ENCODE assay signal across 8 cellular contexts in genomic region chr14:71932229-71932951, GRCh38. TPM values are rescaled to one million over a fixed set of nuclear protein-coding genes. Genes with fewer than 3 reads are reported as not detected.
DNase-seq lines count a peak whose midpoint lies in the region; ATAC-seq and TF ChIP-seq lines count a peak whose summit lies in the region.

TSS of gene RGS6 (plus strand) at chr14:71932429.

- DNase-seq in EH (ENCODE audit: low read depth), result peak; percentile 3
- DNase-seq in WTC11 (ENCODE audit: low spot score), result peak; percentile 82
- no peak for DNase-seq in omental fat pad (ENCODE audit: low spot score)
- DNase-seq in ureter (ENCODE audit: low spot score), result no peak
- DNase-seq in SW 1271 (lab: John Stamatoyannopoulos, UW), result no peak

- no peaks in the 10 kb centered on the region; the same call in 1 of the 2 replicates for H3K36me3 Mint-ChIP-seq in WTC11

- peaks cover 12% of the 10 kb centered on the region for H3K9me3 Mint-ChIP-seq in WTC11

- H3K27me3 ChIP-seq in gastroesophageal sphincter, result peaks cover 61% of the 10 kb centered on the region

- POLR2A ChIA-PET in WTC11 (lab: Charles Lee), result interaction anchor here (0.6 kb wide), 1 partner anchor 1127 kb away, joined by 4 read pairs; no protein-coding TSS in a partner anchor

- no peak within 1 kb of the TSS for H3K27ac Mint-ChIP-seq in WTC11

- no peak for TF ChIP-seq POLR2A in gastroesophageal sphincter (IDR thresholded peaks at IDR 0.05)

- WGBS in gastroesophageal sphincter (ENCODE audit: low coverage in 1 of 2), 2 donors, result 0% methylated on average over 7 of the region's 92 CpGs; no CpG with 5 or more reads in 1 of the 2 donors

- TF ChIP-seq EP300 in gastroesophageal sphincter (IDR thresholded peaks at IDR 0.05), result no peak

- CTCF ChIA-PET in WTC11 (lab: Charles Lee), result interaction anchor here (0.8 to 2.4 kb wide), 17 partner anchors 14 to 502 kb away, joined by 3 to 12 read pairs (median 4); no protein-coding TSS in a partner anchor

- H3K27ac ChIP-seq in gastroesophageal sphincter, result peak within 1 kb of the TSS in 1 of 4 donors; percentile 47

- TF ChIP-seq CTCF in WTC11 (IDR thresholded peaks at IDR 0.05) (no peak), gastroesophageal sphincter (IDR thresholded peaks at IDR 0.05) (peak in 2 of 4 experiments; percentile 6 to 30), omental fat pad (IDR thresholded peaks at IDR 0.05) (no peak)

- peaks cover 0 to 21% (median 4%) of the 10 kb centered on the region in 3 donors for H3K4me1 ChIP-seq in gastroesophageal sphincter

- peaks cover 55% of the 10 kb centered on the region for H3K27me3 Mint-ChIP-seq in WTC11 (ENCODE audit: low read depth)

- H3K4me3 ChIP-seq in gastroesophageal sphincter, result peak within 1 kb of the TSS; percentile 1 to 53

- peaks cover 17% of the 10 kb centered on the region for H3K4me1 Mint-ChIP-seq in WTC11

- no peaks in the 10 kb centered on the region for H3K36me3 ChIP-seq in gastroesophageal sphincter

- ATAC-seq in HG03103 (IDR thresholded peaks at IDR 0.05; ENCODE audit: low read depth, unreplicated experiment), result peak; percentile 60
- peak; percentile 93 for ATAC-seq in WTC11
- no peak for ATAC-seq in gastroesophageal sphincter
- peak; percentile 84 for ATAC-seq in omental fat pad (ENCODE audit: low FRiP score)
- no peak for ATAC-seq in HG03442 (IDR thresholded peaks at IDR 0.05; ENCODE audit: unreplicated experiment)

- peak within 1 kb of the TSS; percentile 79 for H3K4me3 Mint-ChIP-seq in WTC11

- H3K9me3 ChIP-seq in gastroesophageal sphincter, result no peaks in the 10 kb centered on the region

TF ChIP-seq in WTC11, 78 proteins besides CTCF, POLR2A, EP300 and RAD21 (continues in another document):
- TF ChIP-seq ZSCAN18 (CRISPR knock-in tag; IDR thresholded peaks at IDR 0.05) (no peak), CBFB (CRISPR knock-in tag; IDR thresholded peaks at IDR 0.05; ENCODE audit: low read depth) (no peak), AR (CRISPR knock-in tag; IDR thresholded peaks at IDR 0.05) (no peak), ZNF281 (CRISPR knock-in tag; IDR thresholded peaks at IDR 0.05) (no peak), ATF6 (CRISPR knock-in tag; IDR thresholded peaks at IDR 0.05) (no peak), ZNF263 (CRISPR knock-in tag; IDR thresholded peaks at IDR 0.05; ENCODE audit: low read depth) (no peak), KAT7 (CRISPR knock-in tag; IDR thresholded peaks at IDR 0.05; ENCODE audit: borderline replicate concordance) (peak; percentile 88), TEAD4 (CRISPR knock-in tag; IDR thresholded peaks at IDR 0.05) (peak; percentile 38; the same call in 1 of the 2 replicates), HMGA2 (CRISPR knock-in tag; IDR thresholded peaks at IDR 0.05) (no peak), ATF2 (CRISPR knock-in tag; IDR thresholded peaks at IDR 0.05; ENCODE audit: borderline replicate concordance, low read depth) (no peak), PREB (CRISPR knock-in tag; IDR thresholded peaks at IDR 0.05; ENCODE audit: borderline replicate concordance) (no peak)

RNA-seq across cellular contexts. Expression of gene RGS6, which starts in this region (rescaled TPM):
- total RNA-seq in WTC11 (2021) (1.0 to 1.2 TPM (median 1.2 TPM) in 3 replicates), gastroesophageal sphincter (1 to 10 TPM in 3 of 4 donors, under 1 TPM in 1; 0.50 to 6.5 (median 4.7) TPM), omental fat pad (10 to 100 TPM in 1 of 4 donors, 1 to 10 TPM in 3; 5.2 to 27.3 (median 6.9) TPM), ureter (1.1 TPM)

Comparison
In these comparisons a context has a peak if more than half of its experiments do, and no peak if none do; other contexts are left out.
1. DNase-seq: peak in EH (single experiment) and WTC11 (single experiment); none in omental fat pad (single experiment), ureter (single experiment) and SW 1271 (0 of 2).
2. ATAC-seq: peak in HG03103 (single experiment), WTC11 (single experiment) and omental fat pad (single experiment); none in gastroesophageal sphincter (single experiment) and HG03442 (single experiment).